Comparison of ENCODE assay signal across 21 cellular contexts in genomic region chr1:201485184-201485774, GRCh38. TPM values are rescaled to one million over a fixed set of nuclear protein-coding genes. Genes with fewer than 3 reads are reported as not detected.
DNase-seq lines count a peak whose midpoint lies in the region; ATAC-seq and TF ChIP-seq lines count a peak whose summit lies in the region.
"Had no signal": no experiment of that assay in that cellular context is flagged by ENCODE, and none has a peak within 500 bp of the region (broad histone marks: within the 10 kb centered on the region; RNA-seq: fewer than 3 reads in every experiment).

No MANE protein-coding gene starts in this region.

- H3K9me3 ChIP-seq in T-helper 17 cell (ENCODE audit: control insufficient read depth, low read length, poor library complexity, severe bottlenecking) = no peaks in the 10 kb centered on the region
- H3K9me3 ChIP-seq in neuronal stem cell (replicated peaks in 1 of 2; ENCODE audit: control insufficient read depth in 2 of 2, insufficient read depth in 1 of 2, low read depth in 1 of 2, low read length in 2 of 2) = no peaks in the 10 kb centered on the region
- H3K9me3 ChIP-seq in tibial nerve = no peaks in the 10 kb centered on the region
- no peaks in the 10 kb centered on the region for H3K9me3 ChIP-seq in osteoblast (ENCODE audit: low read depth, low read length)
- no peaks in the 10 kb centered on the region for H3K9me3 ChIP-seq in smooth muscle cell (replicated peaks; ENCODE audit: low read depth)

- H3K4me2 ChIP-seq in neuronal stem cell (ENCODE audit: insufficient read depth, low read length, poor library complexity, severe bottlenecking) = no peak overlapping the region
- H3K4me2 ChIP-seq in osteoblast (ENCODE audit: insufficient read depth, low read length) = no peak overlapping the region
- no peak overlapping the region for H3K4me2 ChIP-seq in smooth muscle cell
- H3K4me2 ChIP-seq: GM23338 had no signal

- no peak for TF ChIP-seq EP300 in tibial nerve (IDR thresholded peaks at IDR 0.05)

- H2BK15ac ChIP-seq in neuronal stem cell (ENCODE audit: low read length) = peak overlapping the region; percentile 42

- peaks cover 16% of the 10 kb centered on the region for H3K79me2 ChIP-seq in osteoblast (ENCODE audit: insufficient read depth, low read length)
- H3K79me2 ChIP-seq in smooth muscle cell (ENCODE audit: low read depth) = peaks cover 7% of the 10 kb centered on the region

- no peak for ATAC-seq in T-helper 17 cell
- ATAC-seq: GM23338; stimulated activated naive B cell treated with anti-CD40 and anti-IgM and Interleukin-4, amounts not matched to agents 10 μg/mL and 1 μg/mL and 100 μg/mL, for 72 hours had no signal

- no peak overlapping the region for H3K9ac ChIP-seq in neuronal stem cell (ENCODE audit: low read depth, low read length, poor library complexity)
- H3K9ac ChIP-seq in smooth muscle cell (ENCODE audit: low read depth) = no peak overlapping the region

- no peak overlapping the region for H4K91ac ChIP-seq in neuronal stem cell (ENCODE audit: low read depth, low read length, poor library complexity)

- no peaks in the 10 kb centered on the region for H3K79me1 ChIP-seq in neuronal stem cell (ENCODE audit: low read depth, low read length)

- no peak overlapping the region for H3K4me3 ChIP-seq in neuronal stem cell (ENCODE audit: low read length in 2 of 2)
- H3K4me3 ChIP-seq in tibial nerve = no peak overlapping the region
- no peak overlapping the region for H3K4me3 ChIP-seq in osteoblast (ENCODE audit: insufficient read depth, low read length)
- H3K4me3 ChIP-seq in smooth muscle cell = no peak overlapping the region
- H3K4me3 ChIP-seq: GM23338, skin epidermis had no signal

- H3K27me3 ChIP-seq in neuronal stem cell (ENCODE audit: control insufficient read depth in 3 of 3, insufficient read depth in 3 of 3, low read depth in 1 of 3, low read length in 3 of 3) (peaks cover 3 to 15% (median 15%) of the 10 kb centered on the region in 3 experiments), tibial nerve (no peaks in the 10 kb centered on the region), osteoblast (ENCODE audit: insufficient read depth, low read length) (no peaks in the 10 kb centered on the region), smooth muscle cell (ENCODE audit: low read depth) (no peaks in the 10 kb centered on the region)

- H3K36me3 Mint-ChIP-seq in T-helper 17 cell (ENCODE audit: low read depth) (peaks cover 2% of the 10 kb centered on the region), endothelial cell (ENCODE audit: low read depth, unreplicated experiment) (peaks cover 21% of the 10 kb centered on the region)
- H3K36me3 Mint-ChIP-seq: mesothelial cell of epicardium had no signal

- TF ChIP-seq CTCF in endothelial cell (IDR thresholded peaks at IDR 0.05; ENCODE audit: unreplicated experiment) (no peak), tibial nerve (IDR thresholded peaks at IDR 0.05) (no peak), osteoblast (IDR thresholded peaks at IDR 0.05; ENCODE audit: extremely low read depth, low read depth, low read length) (no peak), smooth muscle cell (IDR thresholded peaks at IDR 0.05; ENCODE audit: borderline replicate concordance, insufficient read depth, poor library complexity, severe bottlenecking) (no peak)

- H4K8ac ChIP-seq in neuronal stem cell (ENCODE audit: low read depth, low read length) = no peak overlapping the region

- H2AK5ac ChIP-seq in neuronal stem cell (ENCODE audit: low read depth, low read length) = no peak overlapping the region

- peak overlapping the region; percentile 45 for H3K27ac Mint-ChIP-seq in T-helper 17 cell
- H3K27ac Mint-ChIP-seq in endothelial cell (ENCODE audit: unreplicated experiment) = peak overlapping the region; percentile 97
- H3K27ac Mint-ChIP-seq: activated B cell treated with CpG ODN at 0.5 μM for 24 hours; activated CD4-positive, alpha-beta memory T cell treated with anti-CD3 and anti-CD28 coated beads for 36 hours; CD4-positive, alpha-beta T cell; GM23338; progenitor cell of endocrine pancreas had no signal

- TF ChIP-seq POLR2A in tibial nerve (IDR thresholded peaks at IDR 0.05) = no peak

- H3K4me1 Mint-ChIP-seq in T-helper 17 cell (peaks cover 12% of the 10 kb centered on the region), endothelial cell (ENCODE audit: unreplicated experiment) (peaks cover 57% of the 10 kb centered on the region)

- H3F3A ChIP-seq in smooth muscle cell (ENCODE audit: low read depth) = peaks cover 39% of the 10 kb centered on the region

- H3K27ac ChIP-seq in neuronal stem cell (replicated peaks; ENCODE audit: low read length) (no peak overlapping the region), tibial nerve (peak overlapping the region in 3 of 4 donors; percentile 55 to 98 (median 97)), osteoblast (ENCODE audit: low read depth, low read length) (no peak overlapping the region), smooth muscle cell (ENCODE audit: low read depth) (no peak overlapping the region)

- no peak overlapping the region for H3K18ac ChIP-seq in neuronal stem cell (ENCODE audit: low read length)

- DNase-seq in T-helper 17 cell = no peak
- DNase-seq in endothelial cell (ENCODE audit: low spot score) = no peak
- DNase-seq in neuronal stem cell (ENCODE audit: low spot score) = no peak
- no peak for DNase-seq in tibial nerve (ENCODE audit: low spot score in 2 of 2)
- DNase-seq in osteoblast (ENCODE audit: insufficient read length, low spot score, missing footprints) = no peak
- no peak for DNase-seq in smooth muscle cell (lab: John Stamatoyannopoulos, UW; ENCODE audit: unreplicated experiment)
- DNase-seq in activated CD4-positive, alpha-beta T cell treated with anti-CD3 and anti-CD28 coated beads, Interleukin-2, amount 50 U/mL, for 48 hours = no peak
- DNase-seq: activated B cell treated with CpG ODN at 0.5 μM for 24 hours; activated CD4-positive, alpha-beta memory T cell treated with anti-CD3 and anti-CD28 coated beads for 36 hours; activated naive CD4-positive, alpha-beta T cell treated with Interleukin-2 at 50 U/mL for 16 hours; amygdala; CD4-positive, alpha-beta T cell; effector CD4-positive, alpha-beta T cell; NCI-H1048; NCI-H187; stimulated activated naive B cell treated with anti-CD40 and anti-IgM and Interleukin-4, amounts not matched to agents 10 μg/mL and 1 μg/mL and 100 μg/mL, for 72 hours; T1000 had no signal

- H3K36me3 ChIP-seq in neuronal stem cell (replicated peaks in 1 of 2; ENCODE audit: control insufficient read depth in 2 of 2, insufficient read depth in 2 of 2, low read length in 2 of 2) = no peaks in the 10 kb centered on the region
- peaks cover 6 to 67% (median 9%) of the 10 kb centered on the region in 3 donors for H3K36me3 ChIP-seq in tibial nerve
- H3K36me3 ChIP-seq in osteoblast (ENCODE audit: insufficient read depth, low read length) = peaks cover 71% of the 10 kb centered on the region
- no peaks in the 10 kb centered on the region for H3K36me3 ChIP-seq in smooth muscle cell (ENCODE audit: low read depth)

- H3K4me1 ChIP-seq in neuronal stem cell (ENCODE audit: control insufficient read depth in 2 of 2, insufficient read depth in 1 of 2, low read depth in 1 of 2, low read length in 2 of 2) = peaks cover 4 to 9% of the 10 kb centered on the region in 2 donors
- H3K4me1 ChIP-seq in tibial nerve = peaks cover 0 to 71% (median 28%) of the 10 kb centered on the region in 4 donors
- H3K4me1 ChIP-seq in osteoblast (ENCODE audit: insufficient read depth, low read length) = peaks cover 39% of the 10 kb centered on the region
- peaks cover 4% of the 10 kb centered on the region for H3K4me1 ChIP-seq in smooth muscle cell (ENCODE audit: low read depth)

- H3K27me3 Mint-ChIP-seq in T-helper 17 cell (no peaks in the 10 kb centered on the region), endothelial cell (ENCODE audit: unreplicated experiment) (peaks cover 15% of the 10 kb centered on the region)
- H3K27me3 Mint-ChIP-seq: activated B cell treated with CpG ODN at 0.5 μM for 24 hours had no signal

- WGBS in neuronal stem cell (ENCODE audit: extremely low coverage in 2 of 2, insufficient read length in 2 of 2, insufficient replicate concordance in 1 of 2), 2 donors = no CpG with 5 or more reads among the region's 4 CpGs
- 79 to 82% methylated on average over 4 of the region's 4 CpGs for WGBS in tibial nerve, 2 donors
- 92% methylated on average over 4 of the region's 4 CpGs for WGBS in smooth muscle cell (ENCODE audit: low lambda C conversion rate)

- no peak overlapping the region for H3K4me3 Mint-ChIP-seq in T-helper 17 cell
- no peak overlapping the region for H3K4me3 Mint-ChIP-seq in endothelial cell (ENCODE audit: unreplicated experiment)
- H3K4me3 Mint-ChIP-seq: activated B cell treated with CpG ODN at 0.5 μM for 24 hours; activated CD4-positive, alpha-beta memory T cell treated with anti-CD3 and anti-CD28 coated beads for 36 hours; CD4-positive, alpha-beta T cell; GM23338; mesothelial cell of epicardium; stimulated activated naive B cell treated with anti-CD40 and anti-IgM and Interleukin-4, amounts not matched to agents 10 μg/mL and 1 μg/mL and 100 μg/mL, for 72 hours had no signal

- H3K9me3 Mint-ChIP-seq in endothelial cell (ENCODE audit: unreplicated experiment) = no peaks in the 10 kb centered on the region
- H3K9me3 Mint-ChIP-seq: activated B cell treated with CpG ODN at 0.5 μM for 24 hours; activated CD4-positive, alpha-beta memory T cell treated with anti-CD3 and anti-CD28 coated beads for 36 hours; CD4-positive, alpha-beta T cell; GM23338; mesothelial cell of epicardium; stimulated activated naive B cell treated with anti-CD40 and anti-IgM and Interleukin-4, amounts not matched to agents 10 μg/mL and 1 μg/mL and 100 μg/mL, for 72 hours had no signal

- H4K20me1 ChIP-seq in osteoblast (ENCODE audit: insufficient read depth, low read length) (peaks cover 31% of the 10 kb centered on the region), smooth muscle cell (ENCODE audit: low read depth) (peaks cover 14% of the 10 kb centered on the region)

- H2BK120ac ChIP-seq in neuronal stem cell (ENCODE audit: low read depth, low read length) = no peak overlapping the region

- H3K14ac ChIP-seq in neuronal stem cell (ENCODE audit: low read length) = no peak overlapping the region

- no peak overlapping the region for H3K4ac ChIP-seq in neuronal stem cell (ENCODE audit: low read length)

- no peak overlapping the region for H3K23ac ChIP-seq in neuronal stem cell (ENCODE audit: low read depth, low read length, poor library complexity)

- no peak overlapping the region for H2AFZ ChIP-seq in neuronal stem cell (ENCODE audit: low read length)
- H2AFZ ChIP-seq in osteoblast (ENCODE audit: low read length) = no peak overlapping the region
- H2AFZ ChIP-seq in smooth muscle cell (ENCODE audit: low read depth) = no peak overlapping the region
- H2AFZ ChIP-seq: GM23338 had no signal

- H2BK5ac ChIP-seq in neuronal stem cell (ENCODE audit: low read length) = no peak overlapping the region

- H2BK12ac ChIP-seq in neuronal stem cell (ENCODE audit: low read length) = no peak overlapping the region

RNA-seq across cellular contexts. Expression of gene PHLDA3, which starts 16.3 kb away (rescaled TPM):
- total RNA-seq in T-helper 17 cell = 1 to 10 TPM; 1.6 to 2.7 TPM
- 25.0 TPM for total RNA-seq in endothelial cell (ENCODE audit: unreplicated experiment)
- polyA plus RNA-seq in neuronal stem cell (2013, experiment 1 of 2) = 12.4 TPM
- 12.3 TPM for polyA plus RNA-seq in neuronal stem cell (2013, experiment 2 of 2)
- total RNA-seq in tibial nerve = 100 to 1,000 TPM; 243 to 301 (median 271) TPM
- 116 and 134 TPM in 2 replicates for total RNA-seq in osteoblast
- 87.8 and 130 TPM in 2 replicates for total RNA-seq in smooth muscle cell
- polyA plus RNA-seq in smooth muscle cell = 340 and 343 TPM in 2 replicates

RNA-seq across cellular contexts. Expression of gene CSRP1, which starts 21.6 kb away (rescaled TPM):
- total RNA-seq in T-helper 17 cell (10 to 100 TPM; 37.2 to 51.7 TPM), endothelial cell (ENCODE audit: unreplicated experiment) (111 TPM), tibial nerve (1,000 to 10,000 TPM in 3 of 4 donors, 100 to 1,000 TPM in 1; 548 to 1,751 (median 1,444) TPM), osteoblast (389 and 480 TPM in 2 replicates), smooth muscle cell (317 and 345 TPM in 2 replicates)
- polyA plus RNA-seq in neuronal stem cell (2013, experiment 1 of 2) = 31.8 TPM
- polyA plus RNA-seq in neuronal stem cell (2013, experiment 2 of 2) = 29.5 TPM
- polyA plus RNA-seq in smooth muscle cell = 202 and 215 TPM in 2 replicates

RNA-seq across cellular contexts. Expression of gene NAV1, which starts 53.6 kb away (rescaled TPM):
- total RNA-seq in T-helper 17 cell (1 to 10 TPM; 3.8 to 3.9 TPM), endothelial cell (ENCODE audit: unreplicated experiment) (101 TPM), tibial nerve (10 to 100 TPM; 22.9 to 49.2 (median 34.2) TPM), osteoblast (47.0 and 47.1 TPM in 2 replicates), smooth muscle cell (52.3 and 60.1 TPM in 2 replicates)
- 112 TPM for polyA plus RNA-seq in neuronal stem cell (2013, experiment 1 of 2)
- 121 TPM for polyA plus RNA-seq in neuronal stem cell (2013, experiment 2 of 2)
- 65.2 and 71.1 TPM in 2 replicates for polyA plus RNA-seq in smooth muscle cell

Comparison
In these comparisons a context has a peak if more than half of its experiments do, and no peak if none do; other contexts are left out.
1. H3K27ac ChIP-seq: peak in tibial nerve (3 of 4); none in neuronal stem cell (single experiment), osteoblast (single experiment) and smooth muscle cell (single experiment).